ENCODE assay signal across 2 cellular contexts in the genomic region with DNA sequence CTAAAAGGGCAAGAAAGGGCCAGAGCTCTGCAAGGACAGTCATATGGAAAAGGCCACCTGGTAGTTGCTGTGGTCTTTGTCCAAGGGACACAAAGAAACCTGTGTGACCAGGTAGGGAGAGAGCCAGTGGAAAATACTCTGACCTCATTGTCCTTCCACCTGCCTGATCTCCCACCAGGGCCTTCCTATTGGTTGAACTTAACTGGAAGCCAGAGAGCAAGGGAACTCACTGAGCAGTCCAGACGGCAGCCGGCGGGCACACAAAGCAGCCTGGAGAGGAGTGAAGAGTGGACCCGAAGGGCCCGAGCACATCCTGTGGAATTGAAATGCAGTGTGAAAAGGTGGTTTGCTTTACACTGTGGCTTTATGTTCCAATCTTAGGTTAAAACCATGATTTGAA.
TF ChIP-seq lines count a peak whose summit lies in the region.

No MANE protein-coding gene starts in this region.

TF ChIP-seq in HepG2, 621 proteins besides CTCF, POLR2A, EP300 and RAD21 (continued from another document):
- TF ChIP-seq, protein P1, sequence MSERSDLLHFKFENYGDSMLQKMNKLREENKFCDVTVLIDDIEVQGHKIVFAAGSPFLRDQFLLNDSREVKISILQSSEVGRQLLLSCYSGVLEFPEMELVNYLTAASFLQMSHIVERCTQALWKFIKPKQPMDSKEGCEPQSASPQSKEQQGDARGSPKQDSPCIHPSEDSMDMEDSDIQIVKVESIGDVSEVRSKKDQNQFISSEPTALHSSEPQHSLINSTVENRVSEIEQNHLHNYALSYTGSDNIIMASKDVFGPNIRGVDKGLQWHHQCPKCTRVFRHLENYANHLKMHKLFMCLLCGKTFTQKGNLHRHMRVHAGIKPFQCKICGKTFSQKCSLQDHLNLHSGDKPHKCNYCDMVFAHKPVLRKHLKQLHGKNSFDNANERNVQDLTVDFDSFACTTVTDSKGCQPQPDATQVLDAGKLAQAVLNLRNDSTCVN (CRISPR knock-in tag; IDR thresholded peaks at IDR 0.05; ENCODE audit: borderline replicate concordance), result no peak
- TF ChIP-seq CBFB (CRISPR knock-in tag; IDR thresholded peaks at IDR 0.05) (no peak), NCOA5 (CRISPR knock-in tag; IDR thresholded peaks at IDR 0.05) (no peak), CEBPG (CRISPR knock-in tag; IDR thresholded peaks at IDR 0.05) (no peak), ZNF737 (CRISPR knock-in tag; IDR thresholded peaks at IDR 0.05; ENCODE audit: borderline replicate concordance) (no peak), TAF1 (CRISPR knock-in tag; IDR thresholded peaks at IDR 0.05) (no peak), ZNF432 (CRISPR knock-in tag; IDR thresholded peaks at IDR 0.05; ENCODE audit: borderline replicate concordance) (no peak), ZNF543 (CRISPR knock-in tag; IDR thresholded peaks at IDR 0.05) (no peak), PHB2 (IDR thresholded peaks at IDR 0.05; ENCODE audit: partially characterized antibody) (no peak), ZNF264 (CRISPR knock-in tag; IDR thresholded peaks at IDR 0.05) (no peak), MLLT10 (CRISPR knock-in tag; IDR thresholded peaks at IDR 0.05) (no peak), XRCC5 (optimal IDR thresholded peaks at IDR 0.05; ENCODE audit: low read length) (no peak)
- TF ChIP-seq, protein P2, sequence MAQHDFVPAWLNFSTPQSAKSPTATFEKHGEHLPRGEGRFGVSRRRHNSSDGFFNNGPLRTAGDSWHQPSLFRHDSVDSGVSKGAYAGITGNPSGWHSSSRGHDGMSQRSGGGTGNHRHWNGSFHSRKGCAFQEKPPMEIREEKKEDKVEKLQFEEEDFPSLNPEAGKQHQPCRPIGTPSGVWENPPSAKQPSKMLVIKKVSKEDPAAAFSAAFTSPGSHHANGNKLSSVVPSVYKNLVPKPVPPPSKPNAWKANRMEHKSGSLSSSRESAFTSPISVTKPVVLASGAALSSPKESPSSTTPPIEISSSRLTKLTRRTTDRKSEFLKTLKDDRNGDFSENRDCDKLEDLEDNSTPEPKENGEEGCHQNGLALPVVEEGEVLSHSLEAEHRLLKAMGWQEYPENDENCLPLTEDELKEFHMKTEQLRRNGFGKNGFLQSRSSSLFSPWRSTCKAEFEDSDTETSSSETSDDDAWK (CRISPR knock-in tag; IDR thresholded peaks at IDR 0.05), result no peak
- TF ChIP-seq, protein P3, sequence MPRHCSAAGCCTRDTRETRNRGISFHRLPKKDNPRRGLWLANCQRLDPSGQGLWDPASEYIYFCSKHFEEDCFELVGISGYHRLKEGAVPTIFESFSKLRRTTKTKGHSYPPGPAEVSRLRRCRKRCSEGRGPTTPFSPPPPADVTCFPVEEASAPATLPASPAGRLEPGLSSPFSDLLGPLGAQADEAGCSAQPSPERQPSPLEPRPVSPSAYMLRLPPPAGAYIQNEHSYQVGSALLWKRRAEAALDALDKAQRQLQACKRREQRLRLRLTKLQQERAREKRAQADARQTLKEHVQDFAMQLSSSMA (CRISPR knock-in tag; IDR thresholded peaks at IDR 0.05), result no peak
- TF ChIP-seq, protein P4, sequence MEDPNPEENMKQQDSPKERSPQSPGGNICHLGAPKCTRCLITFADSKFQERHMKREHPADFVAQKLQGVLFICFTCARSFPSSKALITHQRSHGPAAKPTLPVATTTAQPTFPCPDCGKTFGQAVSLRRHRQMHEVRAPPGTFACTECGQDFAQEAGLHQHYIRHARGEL (CRISPR knock-in tag; IDR thresholded peaks at IDR 0.05), result no peak
TF ChIP-seq in HepG2: peak in this region for 0.

TF ChIP-seq in endothelial cell of umbilical vein, 7 proteins besides CTCF, POLR2A, EP300 and RAD21 (continued from another document):
- no peak for TF ChIP-seq FOS (IDR thresholded peaks at IDR 0.05; ENCODE audit: borderline replicate concordance, insufficient read depth, low read length)
- no peak for TF ChIP-seq POLR2AphosphoS5 (IDR thresholded peaks at IDR 0.05; ENCODE audit: insufficient read depth, low read depth, low read length)
